Comparison of ENCODE assay signal across 1 cellular context in the genomic region with DNA sequence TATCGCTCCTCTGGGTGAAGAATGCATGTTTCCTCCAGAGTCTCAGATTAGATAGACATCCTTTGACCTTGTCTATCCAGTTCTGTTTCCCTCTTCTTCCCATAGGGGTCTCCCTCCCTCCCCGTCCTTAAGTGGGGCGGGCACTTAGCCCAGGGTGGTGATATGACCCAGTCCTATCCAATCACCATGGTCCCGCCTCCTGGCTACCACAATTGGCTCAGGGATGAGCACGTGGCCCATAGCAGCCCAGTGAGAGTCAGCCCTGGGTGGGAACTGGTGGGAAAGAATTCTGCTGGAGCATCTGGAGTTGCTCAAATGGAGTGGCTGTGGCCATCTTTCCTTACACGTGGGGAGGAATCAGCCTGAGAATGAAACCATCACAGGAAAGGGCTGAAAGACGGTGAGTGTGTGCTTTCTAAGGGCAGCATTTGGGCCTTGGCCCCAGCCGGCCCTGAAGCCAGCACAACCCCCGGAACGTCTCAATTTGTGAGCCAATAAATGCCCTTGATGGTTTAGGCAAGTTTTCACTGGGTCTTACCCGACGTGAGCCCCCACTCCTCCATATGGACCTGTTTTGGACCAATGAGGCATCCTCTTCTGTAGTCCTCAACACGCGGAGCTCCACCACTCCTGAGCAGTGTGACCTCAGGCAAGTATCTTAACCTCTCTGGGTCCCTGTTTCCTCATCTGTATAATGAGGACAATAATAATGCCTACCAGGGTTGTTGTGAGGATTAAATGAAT.
A peak's percentile ranks its signal among the peaks of the same experiment; 100 is the strongest.
TF ChIP-seq lines count a peak whose summit lies in the region.

No MANE protein-coding gene starts in this region.

TF ChIP-seq in GM12878, 131 proteins besides CTCF, POLR2A, EP300 and RAD21 (continued from another document):
- TF ChIP-seq, protein P1, sequence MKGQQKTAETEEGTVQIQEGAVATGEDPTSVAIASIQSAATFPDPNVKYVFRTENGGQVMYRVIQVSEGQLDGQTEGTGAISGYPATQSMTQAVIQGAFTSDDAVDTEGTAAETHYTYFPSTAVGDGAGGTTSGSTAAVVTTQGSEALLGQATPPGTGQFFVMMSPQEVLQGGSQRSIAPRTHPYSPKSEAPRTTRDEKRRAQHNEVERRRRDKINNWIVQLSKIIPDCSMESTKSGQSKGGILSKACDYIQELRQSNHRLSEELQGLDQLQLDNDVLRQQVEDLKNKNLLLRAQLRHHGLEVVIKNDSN (IDR thresholded peaks at IDR 0.05; ENCODE audit: borderline replicate concordance, extremely low read length, insufficient read depth, low read depth, low read length) = peak; percentile 91
- TF ChIP-seq, protein P2, sequence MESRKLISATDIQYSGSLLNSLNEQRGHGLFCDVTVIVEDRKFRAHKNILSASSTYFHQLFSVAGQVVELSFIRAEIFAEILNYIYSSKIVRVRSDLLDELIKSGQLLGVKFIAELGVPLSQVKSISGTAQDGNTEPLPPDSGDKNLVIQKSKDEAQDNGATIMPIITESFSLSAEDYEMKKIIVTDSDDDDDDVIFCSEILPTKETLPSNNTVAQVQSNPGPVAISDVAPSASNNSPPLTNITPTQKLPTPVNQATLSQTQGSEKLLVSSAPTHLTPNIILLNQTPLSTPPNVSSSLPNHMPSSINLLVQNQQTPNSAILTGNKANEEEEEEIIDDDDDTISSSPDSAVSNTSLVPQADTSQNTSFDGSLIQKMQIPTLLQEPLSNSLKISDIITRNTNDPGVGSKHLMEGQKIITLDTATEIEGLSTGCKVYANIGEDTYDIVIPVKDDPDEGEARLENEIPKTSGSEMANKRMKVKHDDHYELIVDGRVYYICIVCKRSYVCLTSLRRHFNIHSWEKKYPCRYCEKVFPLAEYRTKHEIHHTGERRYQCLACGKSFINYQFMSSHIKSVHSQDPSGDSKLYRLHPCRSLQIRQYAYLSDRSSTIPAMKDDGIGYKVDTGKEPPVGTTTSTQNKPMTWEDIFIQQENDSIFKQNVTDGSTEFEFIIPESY (IDR thresholded peaks at IDR 0.05) = no peak
- TF ChIP-seq, protein P3, sequence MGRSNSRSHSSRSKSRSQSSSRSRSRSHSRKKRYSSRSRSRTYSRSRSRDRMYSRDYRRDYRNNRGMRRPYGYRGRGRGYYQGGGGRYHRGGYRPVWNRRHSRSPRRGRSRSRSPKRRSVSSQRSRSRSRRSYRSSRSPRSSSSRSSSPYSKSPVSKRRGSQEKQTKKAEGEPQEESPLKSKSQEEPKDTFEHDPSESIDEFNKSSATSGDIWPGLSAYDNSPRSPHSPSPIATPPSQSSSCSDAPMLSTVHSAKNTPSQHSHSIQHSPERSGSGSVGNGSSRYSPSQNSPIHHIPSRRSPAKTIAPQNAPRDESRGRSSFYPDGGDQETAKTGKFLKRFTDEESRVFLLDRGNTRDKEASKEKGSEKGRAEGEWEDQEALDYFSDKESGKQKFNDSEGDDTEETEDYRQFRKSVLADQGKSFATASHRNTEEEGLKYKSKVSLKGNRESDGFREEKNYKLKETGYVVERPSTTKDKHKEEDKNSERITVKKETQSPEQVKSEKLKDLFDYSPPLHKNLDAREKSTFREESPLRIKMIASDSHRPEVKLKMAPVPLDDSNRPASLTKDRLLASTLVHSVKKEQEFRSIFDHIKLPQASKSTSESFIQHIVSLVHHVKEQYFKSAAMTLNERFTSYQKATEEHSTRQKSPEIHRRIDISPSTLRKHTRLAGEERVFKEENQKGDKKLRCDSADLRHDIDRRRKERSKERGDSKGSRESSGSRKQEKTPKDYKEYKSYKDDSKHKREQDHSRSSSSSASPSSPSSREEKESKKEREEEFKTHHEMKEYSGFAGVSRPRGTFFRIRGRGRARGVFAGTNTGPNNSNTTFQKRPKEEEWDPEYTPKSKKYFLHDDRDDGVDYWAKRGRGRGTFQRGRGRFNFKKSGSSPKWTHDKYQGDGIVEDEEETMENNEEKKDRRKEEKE (IDR thresholded peaks at IDR 0.05) = no peak
- TF ChIP-seq HDGF (IDR thresholded peaks at IDR 0.05) = no peak
- peak; percentile 25; the same call in 1 of the 2 replicates for TF ChIP-seq NFYA (IDR thresholded peaks at IDR 0.05; ENCODE audit: borderline replicate concordance, low read depth, low read length)
- TF ChIP-seq ZNF384 (IDR thresholded peaks at IDR 0.05; ENCODE audit: borderline replicate concordance, low read depth, low read length) = no peak
- no peak for TF ChIP-seq EZH2 (IDR thresholded peaks at IDR 0.05; ENCODE audit: borderline replicate concordance, control insufficient read depth, low read depth, low read length)
- peak; percentile 36 for TF ChIP-seq FOS (IDR thresholded peaks at IDR 0.05; ENCODE audit: borderline replicate concordance, extremely low read depth, insufficient read length)
- no peak for TF ChIP-seq HDAC6 (IDR thresholded peaks at IDR 0.05; ENCODE audit: unreplicated experiment)
- TF ChIP-seq, protein P4, sequence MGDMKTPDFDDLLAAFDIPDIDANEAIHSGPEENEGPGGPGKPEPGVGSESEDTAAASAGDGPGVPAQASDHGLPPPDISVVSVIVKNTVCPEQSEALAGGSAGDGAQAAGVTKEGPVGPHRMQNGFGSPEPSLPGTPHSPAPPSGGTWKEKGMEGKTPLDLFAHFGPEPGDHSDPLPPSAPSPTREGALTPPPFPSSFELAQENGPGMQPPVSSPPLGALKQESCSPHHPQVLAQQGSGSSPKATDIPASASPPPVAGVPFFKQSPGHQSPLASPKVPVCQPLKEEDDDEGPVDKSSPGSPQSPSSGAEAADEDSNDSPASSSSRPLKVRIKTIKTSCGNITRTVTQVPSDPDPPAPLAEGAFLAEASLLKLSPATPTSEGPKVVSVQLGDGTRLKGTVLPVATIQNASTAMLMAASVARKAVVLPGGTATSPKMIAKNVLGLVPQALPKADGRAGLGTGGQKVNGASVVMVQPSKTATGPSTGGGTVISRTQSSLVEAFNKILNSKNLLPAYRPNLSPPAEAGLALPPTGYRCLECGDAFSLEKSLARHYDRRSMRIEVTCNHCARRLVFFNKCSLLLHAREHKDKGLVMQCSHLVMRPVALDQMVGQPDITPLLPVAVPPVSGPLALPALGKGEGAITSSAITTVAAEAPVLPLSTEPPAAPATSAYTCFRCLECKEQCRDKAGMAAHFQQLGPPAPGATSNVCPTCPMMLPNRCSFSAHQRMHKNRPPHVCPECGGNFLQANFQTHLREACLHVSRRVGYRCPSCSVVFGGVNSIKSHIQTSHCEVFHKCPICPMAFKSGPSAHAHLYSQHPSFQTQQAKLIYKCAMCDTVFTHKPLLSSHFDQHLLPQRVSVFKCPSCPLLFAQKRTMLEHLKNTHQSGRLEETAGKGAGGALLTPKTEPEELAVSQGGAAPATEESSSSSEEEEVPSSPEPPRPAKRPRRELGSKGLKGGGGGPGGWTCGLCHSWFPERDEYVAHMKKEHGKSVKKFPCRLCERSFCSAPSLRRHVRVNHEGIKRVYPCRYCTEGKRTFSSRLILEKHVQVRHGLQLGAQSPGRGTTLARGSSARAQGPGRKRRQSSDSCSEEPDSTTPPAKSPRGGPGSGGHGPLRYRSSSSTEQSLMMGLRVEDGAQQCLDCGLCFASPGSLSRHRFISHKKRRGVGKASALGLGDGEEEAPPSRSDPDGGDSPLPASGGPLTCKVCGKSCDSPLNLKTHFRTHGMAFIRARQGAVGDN (IDR thresholded peaks at IDR 0.05) = 0 out of 2 replicates have a peak, but pooled peaks have one; percentile 42
- TF ChIP-seq, protein P5, sequence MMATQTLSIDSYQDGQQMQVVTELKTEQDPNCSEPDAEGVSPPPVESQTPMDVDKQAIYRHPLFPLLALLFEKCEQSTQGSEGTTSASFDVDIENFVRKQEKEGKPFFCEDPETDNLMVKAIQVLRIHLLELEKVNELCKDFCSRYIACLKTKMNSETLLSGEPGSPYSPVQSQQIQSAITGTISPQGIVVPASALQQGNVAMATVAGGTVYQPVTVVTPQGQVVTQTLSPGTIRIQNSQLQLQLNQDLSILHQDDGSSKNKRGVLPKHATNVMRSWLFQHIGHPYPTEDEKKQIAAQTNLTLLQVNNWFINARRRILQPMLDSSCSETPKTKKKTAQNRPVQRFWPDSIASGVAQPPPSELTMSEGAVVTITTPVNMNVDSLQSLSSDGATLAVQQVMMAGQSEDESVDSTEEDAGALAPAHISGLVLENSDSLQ (IDR thresholded peaks at IDR 0.05) = peak; percentile 83
- TF ChIP-seq, protein P6, sequence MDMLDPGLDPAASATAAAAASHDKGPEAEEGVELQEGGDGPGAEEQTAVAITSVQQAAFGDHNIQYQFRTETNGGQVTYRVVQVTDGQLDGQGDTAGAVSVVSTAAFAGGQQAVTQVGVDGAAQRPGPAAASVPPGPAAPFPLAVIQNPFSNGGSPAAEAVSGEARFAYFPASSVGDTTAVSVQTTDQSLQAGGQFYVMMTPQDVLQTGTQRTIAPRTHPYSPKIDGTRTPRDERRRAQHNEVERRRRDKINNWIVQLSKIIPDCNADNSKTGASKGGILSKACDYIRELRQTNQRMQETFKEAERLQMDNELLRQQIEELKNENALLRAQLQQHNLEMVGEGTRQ (IDR thresholded peaks at IDR 0.05; ENCODE audit: borderline replicate concordance, low read depth, low read length) = peak; percentile 62
- TF ChIP-seq RAD51 (IDR thresholded peaks at IDR 0.05) = peak; percentile 89
- peak; percentile 56; the same call in 1 of the 2 replicates for TF ChIP-seq YY1 (IDR thresholded peaks at IDR 0.05; ENCODE audit: low read depth, low read length)
- peak; percentile 82 for TF ChIP-seq SP1 (IDR thresholded peaks at IDR 0.05; ENCODE audit: low read depth, low read length)
- TF ChIP-seq, protein P7, sequence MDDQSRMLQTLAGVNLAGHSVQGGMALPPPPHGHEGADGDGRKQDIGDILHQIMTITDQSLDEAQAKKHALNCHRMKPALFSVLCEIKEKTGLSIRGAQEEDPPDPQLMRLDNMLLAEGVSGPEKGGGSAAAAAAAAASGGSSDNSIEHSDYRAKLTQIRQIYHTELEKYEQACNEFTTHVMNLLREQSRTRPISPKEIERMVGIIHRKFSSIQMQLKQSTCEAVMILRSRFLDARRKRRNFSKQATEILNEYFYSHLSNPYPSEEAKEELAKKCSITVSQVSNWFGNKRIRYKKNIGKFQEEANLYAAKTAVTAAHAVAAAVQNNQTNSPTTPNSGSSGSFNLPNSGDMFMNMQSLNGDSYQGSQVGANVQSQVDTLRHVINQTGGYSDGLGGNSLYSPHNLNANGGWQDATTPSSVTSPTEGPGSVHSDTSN (IDR thresholded peaks at IDR 0.05; ENCODE audit: insufficient replicate concordance, low read depth, low read length) = peak; percentile 47
- TF ChIP-seq, protein P8, sequence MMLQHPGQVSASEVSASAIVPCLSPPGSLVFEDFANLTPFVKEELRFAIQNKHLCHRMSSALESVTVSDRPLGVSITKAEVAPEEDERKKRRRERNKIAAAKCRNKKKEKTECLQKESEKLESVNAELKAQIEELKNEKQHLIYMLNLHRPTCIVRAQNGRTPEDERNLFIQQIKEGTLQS (IDR thresholded peaks at IDR 0.05; ENCODE audit: borderline replicate concordance, extremely low read depth, low read depth, low read length) = peak; percentile 63; the same call in 1 of the 2 replicates
- peak; percentile 59 for TF ChIP-seq EED (IDR thresholded peaks at IDR 0.05; ENCODE audit: low read depth)
- TF ChIP-seq SMC3 (IDR thresholded peaks at IDR 0.05; ENCODE audit: borderline replicate concordance, low read length) = 0 out of 2 replicates have a peak, but pooled peaks have one; percentile 2
- TF ChIP-seq CREB1 (IDR thresholded peaks at IDR 0.05; ENCODE audit: low read depth) = 0 out of 2 replicates have a peak, but pooled peaks have one; percentile 8
